In genomic region chr7:23093111-23093510, GRCh38 we compare ENCODE assay signal across 16 cellular contexts.
"Had no signal": no experiment of that assay in that cellular context is flagged by ENCODE, and none has a peak within 500 bp of the region (broad histone marks: within the 10 kb centered on the region; RNA-seq: fewer than 3 reads in every experiment).

No MANE protein-coding gene starts in this region.

- H3K9me3 ChIP-seq: body of pancreas, pancreas, right lobe of liver, thoracic aorta had no signal

- H3K4me1 ChIP-seq: body of pancreas, pancreas, right lobe of liver, stomach had no signal

- H3K79me2 ChIP-seq: hepatocyte had no signal

- H2AFZ ChIP-seq: hepatocyte had no signal

- H3K4me2 ChIP-seq: hepatocyte had no signal

- H3K27ac ChIP-seq: body of pancreas, coronary artery, hepatocyte, pancreas, right lobe of liver, stomach, thoracic aorta, WERI-Rb-1 had no signal

- DNase-seq: activated CD4-positive, alpha-beta T cell treated with anti-CD3 and anti-CD28 coated beads, Interleukin-2, amount 50 U/mL, for 48 hours; activated T-cell treated with anti-CD3 and anti-CD28 coated beads for 4 hours; amniotic stem cell; body of pancreas; left cardiac atrium; natural killer cell; pancreas; right lobe of liver; stimulated activated CD4-positive, alpha-beta T cell treated with anti-CD3 and anti-CD28 coated beads, Interleukin-4, amount 100 ng/mL, for 24 hours; stomach; T-helper 2 cell; WERI-Rb-1 had no signal

- H3K36me3 ChIP-seq: pancreas, right lobe of liver, stomach, thoracic aorta, WERI-Rb-1 had no signal

- ATAC-seq: body of pancreas; left cardiac atrium; natural killer cell; pancreas; right lobe of liver; stimulated activated effector memory CD8-positive, alpha-beta T cell treated with anti-CD3 and anti-CD28 coated beads, Interleukin-12 subunit alpha, Interleukin-12 subunit beta, amount 100 ng/mL, for 72 hours had no signal

- H3K4me3 ChIP-seq: body of pancreas, coronary artery, hepatocyte, pancreas, right lobe of liver, stomach, thoracic aorta had no signal

- H3K27me3 ChIP-seq: body of pancreas, pancreas, right lobe of liver had no signal
